ENCODE assay signal across 1 cellular context in genomic region chr16:68722119-68723024, GRCh38.
TF ChIP-seq lines count a peak whose summit lies in the region.

No MANE protein-coding gene starts in this region.

TF ChIP-seq in K562, 482 proteins besides CTCF, POLR2A, EP300 and RAD21 (continued from another document):
- TF ChIP-seq ZNF609 (CRISPR knock-in tag; IDR thresholded peaks at IDR 0.05; ENCODE audit: borderline replicate concordance), result no peak
- TF ChIP-seq ZNF24 (IDR thresholded peaks at IDR 0.05), result peak; percentile 83
